Comparison of ENCODE assay signal across 20 cellular contexts in genomic region chr7:18396953-18397352, GRCh38.
A peak's percentile ranks its signal among the peaks of the same experiment; 100 is the strongest.
DNase-seq lines count a peak whose midpoint lies in the region; ATAC-seq, FAIRE-seq and TF ChIP-seq lines count a peak whose summit lies in the region.
"Had no signal": no experiment of that assay in that cellular context is flagged by ENCODE, and none has a peak within 500 bp of the region (broad histone marks: within the 10 kb centered on the region; RNA-seq: fewer than 3 reads in every experiment).

No MANE protein-coding gene starts in this region.

- H4K91ac ChIP-seq in H9 (ENCODE audit: insufficient read length, low read depth, low read length) (no peak overlapping the region), H1 (replicated peaks; ENCODE audit: insufficient read length, low read length) (no peak overlapping the region)

- H2AK5ac ChIP-seq in H9 (ENCODE audit: insufficient read length, low read length): no peak overlapping the region
- H2AK5ac ChIP-seq in H1 (ENCODE audit: low read depth, low read length): no peak overlapping the region

- no peaks in the 10 kb centered on the region for H3K36me3 ChIP-seq in HUES64 (ENCODE audit: insufficient read depth, low read length)
- no peaks in the 10 kb centered on the region for H3K36me3 ChIP-seq in H1 (ENCODE audit: control insufficient read depth in 2 of 4, insufficient read depth in 4 of 4, low read length in 3 of 4)
- no peaks in the 10 kb centered on the region for H3K36me3 ChIP-seq in mucosa of descending colon (ENCODE audit: low read depth)
- H3K36me3 ChIP-seq: BLaER1 had no signal

- no peaks in the 10 kb centered on the region for H3K9me3 Mint-ChIP-seq in H9
- H3K9me3 Mint-ChIP-seq in nephron progenitor cell: no peaks in the 10 kb centered on the region
- H3K9me3 Mint-ChIP-seq: CD8-positive, alpha-beta memory T cell had no signal

- H2AFZ ChIP-seq in H9 (ENCODE audit: low read length): no peak overlapping the region
- no peak overlapping the region for H2AFZ ChIP-seq in H1 (ENCODE audit: low read length)

- no peak overlapping the region for H3T11ph ChIP-seq in H9 (ENCODE audit: low read length)

- WGBS in H9 (ENCODE audit: extremely low coverage, insufficient read length, low lambda C conversion rate): 100% methylated on average over 1 of the region's 5 CpGs
- 32% methylated on average over 4 of the region's 5 CpGs for WGBS in HUES64
- 29% methylated on average over 5 of the region's 5 CpGs; no CpG with 5 or more reads in 1 of the 2 experiments for WGBS in H1 (ENCODE audit: extremely low coverage in 1 of 2, insufficient coverage in 1 of 2, insufficient read length in 1 of 2, insufficient replicate concordance in 2 of 2, low coverage in 1 of 2, low lambda C conversion rate in 2 of 2, missing lambda C conversion rate in 1 of 2), 2 experiments

- TF ChIP-seq CTCF in H9 (conservative IDR thresholded peaks at IDR 0.05): no peak
- TF ChIP-seq CTCF in H1 (IDR thresholded peaks at IDR 0.05; ENCODE audit: control extremely low read depth in 1 of 3, insufficient read depth in 1 of 3, low read depth in 1 of 3, low read length in 3 of 3): no peak
- TF ChIP-seq CTCF in nephron progenitor cell (IDR thresholded peaks at IDR 0.05): no peak
- no peak for TF ChIP-seq CTCF in mucosa of descending colon (IDR thresholded peaks at IDR 0.05)

- H4K20me1 ChIP-seq in H9 (ENCODE audit: control insufficient read depth, insufficient read depth, insufficient read length) (no peaks in the 10 kb centered on the region), H1 (replicated peaks in 1 of 2; ENCODE audit: control insufficient read depth in 1 of 2, insufficient read depth in 2 of 2, low read length in 2 of 2) (no peaks in the 10 kb centered on the region)
- H4K20me1 ChIP-seq: BLaER1 had no signal

- no peak overlapping the region for H2BK120ac ChIP-seq in H9 (ENCODE audit: low read depth, low read length, poor library complexity, severe bottlenecking)
- H2BK120ac ChIP-seq in H1 (replicated peaks; ENCODE audit: low read depth, low read length): no peak overlapping the region

- H3K4me2 ChIP-seq in H9 (ENCODE audit: insufficient read depth, insufficient read length, low read length) (no peak overlapping the region), H1 (ENCODE audit: insufficient read depth in 1 of 2, low read depth in 2 of 2, low read length in 2 of 2) (peak overlapping the region; percentile 26 to 48; a peak in 3 of 4 replicates)
- H3K4me2 ChIP-seq: BLaER1 had no signal

- H4K5ac ChIP-seq in H9 (ENCODE audit: insufficient read length, low read depth, low read length) (no peak overlapping the region), H1 (ENCODE audit: insufficient read length, low read depth, low read length) (no peak overlapping the region)

- peaks cover 64 to 68% of the 10 kb centered on the region in 2 experiments for H3K4me1 Mint-ChIP-seq in H9
- peaks cover 38% of the 10 kb centered on the region for H3K4me1 Mint-ChIP-seq in nephron progenitor cell
- H3K4me1 Mint-ChIP-seq: CD4-positive, CD25-positive, alpha-beta regulatory T cell; CD8-positive, alpha-beta memory T cell had no signal

- H3K4ac ChIP-seq in H9 (ENCODE audit: low read depth, low read length): no peak overlapping the region
- H3K4ac ChIP-seq in H1 (replicated peaks; ENCODE audit: insufficient read length, low read depth, low read length): no peak overlapping the region

- H3K18ac ChIP-seq in H9 (ENCODE audit: insufficient read length, low read depth, low read length): no peak overlapping the region
- no peak overlapping the region for H3K18ac ChIP-seq in H1 (ENCODE audit: extremely low read depth, low read length)

- no peak for TF ChIP-seq EP300 in H1 (IDR thresholded peaks at IDR 0.05; ENCODE audit: borderline replicate concordance in 1 of 2, low read depth in 2 of 2, low read length in 2 of 2)

- H3K56ac ChIP-seq in H9 (ENCODE audit: insufficient read length, low read depth, low read length): no peak overlapping the region
- no peak overlapping the region for H3K56ac ChIP-seq in H1 (replicated peaks; ENCODE audit: insufficient read length, low read depth, low read length)

- POLR2A ChIA-PET in H1 (lab: Charles Lee; ENCODE audit: partially characterized antibody): interaction anchor here (1.4 kb wide), 1 partner anchor 99 kb away, joined by 3 read pairs; the partner anchor contains the start of gene HDAC9

- no peak for TF ChIP-seq RAD21 in H1 (IDR thresholded peaks at IDR 0.05 in 1 of 2, conservative IDR thresholded peaks at IDR 0.05 in 1 of 2; ENCODE audit: low read depth in 2 of 2, low read length in 2 of 2)

- H2BK12ac ChIP-seq in H9 (ENCODE audit: insufficient read length, low read depth, low read length) (no peak overlapping the region), H1 (ENCODE audit: low read depth, low read length) (no peak overlapping the region)

- H3K36me3 Mint-ChIP-seq in H9 (ENCODE audit: insufficient read depth in 1 of 3, low read depth in 3 of 3): no peaks in the 10 kb centered on the region
- no peaks in the 10 kb centered on the region for H3K36me3 Mint-ChIP-seq in nephron progenitor cell (ENCODE audit: low read depth)
- H3K36me3 Mint-ChIP-seq: CD4-positive, CD25-positive, alpha-beta regulatory T cell; CD8-positive, alpha-beta memory T cell had no signal

- no peaks in the 10 kb centered on the region for H3K27me3 ChIP-seq in H9 (ENCODE audit: insufficient read depth, low read length)
- no peaks in the 10 kb centered on the region for H3K27me3 ChIP-seq in HUES64 (ENCODE audit: insufficient read depth, low read length)
- H3K27me3 ChIP-seq in H1 (replicated peaks in 1 of 4; ENCODE audit: control insufficient read depth in 3 of 4, extremely low read depth in 1 of 4, insufficient read depth in 3 of 4, low read length in 3 of 4): no peaks in the 10 kb centered on the region
- H3K27me3 ChIP-seq: BLaER1 had no signal

- intact Hi-C loops in mucosa of descending colon (cut with DNase I, micrococcal nuclease): no loop called here

- peaks cover 12% of the 10 kb centered on the region; the same call in 1 of the 2 replicates for H3K4me1 ChIP-seq in H9 (ENCODE audit: insufficient read depth, low read length)
- peaks cover 52% of the 10 kb centered on the region for H3K4me1 ChIP-seq in HUES64 (ENCODE audit: insufficient read depth, low read length)
- H3K4me1 ChIP-seq in H1 (replicated peaks in 1 of 4; ENCODE audit: control insufficient read depth in 3 of 4, insufficient read depth in 4 of 4, low read length in 3 of 4): peaks cover 0 to 33% (median 12%) of the 10 kb centered on the region in 4 experiments; a peak in 5 of 7 replicates
- H3K4me1 ChIP-seq in mucosa of descending colon (ENCODE audit: low read depth): no peaks in the 10 kb centered on the region

- H3K79me2 ChIP-seq in H9 (ENCODE audit: insufficient read depth, low read length) (no peaks in the 10 kb centered on the region), H1 (ENCODE audit: control insufficient read depth in 1 of 2, insufficient read depth in 2 of 2, low read length in 2 of 2) (no peaks in the 10 kb centered on the region)

- no peaks in the 10 kb centered on the region for H3K23me2 ChIP-seq in H9 (ENCODE audit: insufficient read length, low read depth, low read length, poor library complexity, severe bottlenecking)
- H3K23me2 ChIP-seq in H1 (ENCODE audit: low read depth, low read length): no peaks in the 10 kb centered on the region; the same call in 1 of the 2 replicates

- H2BK5ac ChIP-seq in H9 (ENCODE audit: insufficient read length, low read length) (no peak overlapping the region), H1 (ENCODE audit: low read depth, low read length) (no peak overlapping the region)

- H3K4me3 ChIP-seq in HUES64 (ENCODE audit: low read length) (no peak overlapping the region), H1 (ENCODE audit: extremely low read depth in 1 of 4, insufficient read depth in 2 of 4, low read depth in 3 of 4, low read length in 4 of 4) (peak overlapping the region in 1 of 4 experiments; percentile 34; a peak in 1 of 8 replicates), mucosa of descending colon (no peak overlapping the region)
- H3K4me3 ChIP-seq: BLaER1 had no signal

- no peak for TF ChIP-seq POLR2A in H1 (IDR thresholded peaks at IDR 0.05; ENCODE audit: control extremely low read depth in 1 of 2, low read depth in 2 of 2, low read length in 2 of 2)

- no peak for ATAC-seq in stimulated activated naive CD8-positive, alpha-beta T cell treated with anti-CD3 and anti-CD28 coated beads, Interleukin-15, Interleukin-2, amounts not matched to agents 100 U/mL and 50 U/mL, for 24 hours
- ATAC-seq in mucosa of descending colon (no peak), HG03342 (IDR thresholded peaks at IDR 0.05; ENCODE audit: unreplicated experiment) (no peak)

- no peak overlapping the region for H2BK15ac ChIP-seq in H9 (ENCODE audit: low read depth, low read length)
- no peak overlapping the region for H2BK15ac ChIP-seq in H1 (ENCODE audit: low read length)

- H3K27me3 Mint-ChIP-seq in H9 (ENCODE audit: low read depth) (no peaks in the 10 kb centered on the region), nephron progenitor cell (ENCODE audit: low read depth, poor library complexity) (no peaks in the 10 kb centered on the region)
- H3K27me3 Mint-ChIP-seq: CD4-positive, CD25-positive, alpha-beta regulatory T cell; CD8-positive, alpha-beta memory T cell had no signal

- H3K27ac Mint-ChIP-seq in H9 (peak overlapping the region; percentile 1 to 75 (median 12); a peak in 4 of 7 replicates), nephron progenitor cell (peak overlapping the region; percentile 9)
- H3K27ac Mint-ChIP-seq: CD4-positive, CD25-positive, alpha-beta regulatory T cell; CD8-positive, alpha-beta memory T cell had no signal

- H3K9me3 ChIP-seq in H9 (ENCODE audit: control insufficient read depth, low read depth, low read length) (no peaks in the 10 kb centered on the region), HUES64 (ENCODE audit: insufficient read depth, low read depth, low read length) (no peaks in the 10 kb centered on the region), H1 (ENCODE audit: insufficient read depth in 2 of 2, low read depth in 1 of 2, low read length in 1 of 2) (no peaks in the 10 kb centered on the region), mucosa of descending colon (no peaks in the 10 kb centered on the region)
- H3K9me3 ChIP-seq: BLaER1 had no signal

- H4K8ac ChIP-seq in H9 (replicated peaks; ENCODE audit: insufficient read length, low read depth, low read length) (no peak overlapping the region), H1 (ENCODE audit: extremely low read depth, insufficient read depth, low read length) (no peak overlapping the region)

- H3K23ac ChIP-seq in H9 (ENCODE audit: insufficient read length, low read depth, low read length): no peak overlapping the region
- no peak overlapping the region for H3K23ac ChIP-seq in H1 (ENCODE audit: insufficient read length)

- H3K4me3 Mint-ChIP-seq in H9 (no peak overlapping the region), nephron progenitor cell (no peak overlapping the region)
- H3K4me3 Mint-ChIP-seq: CD4-positive, CD25-positive, alpha-beta regulatory T cell; CD8-positive, alpha-beta memory T cell had no signal

- H3K14ac ChIP-seq in H9 (ENCODE audit: insufficient read depth, low read length): no peak overlapping the region
- no peak overlapping the region for H3K14ac ChIP-seq in H1 (ENCODE audit: insufficient read length)

- H2BK20ac ChIP-seq in H9 (ENCODE audit: low read depth, low read length, poor library complexity, severe bottlenecking) (no peak overlapping the region), H1 (ENCODE audit: low read length) (no peak overlapping the region)

- no peak overlapping the region for H3K27ac ChIP-seq in H9 (ENCODE audit: insufficient read length, low read depth, low read length)
- peak overlapping the region; percentile 59; the same call in 1 of the 2 replicates for H3K27ac ChIP-seq in HUES64 (ENCODE audit: low read depth, low read length)
- H3K27ac ChIP-seq in H1 (ENCODE audit: low read depth, low read length): no peak overlapping the region
- H3K27ac ChIP-seq: BLaER1, C4-2B had no signal

- DNase-seq in H9 (no peak), H1 (ENCODE audit: low read depth in 1 of 2, low spot score in 2 of 2) (no peak), nephron progenitor cell (no peak), mucosa of descending colon (no peak)
- no peak for DNase-seq in stimulated activated naive CD8-positive, alpha-beta T cell treated with anti-CD3 and anti-CD28 coated beads, Interleukin-15, Interleukin-2, amounts not matched to agents 100 U/mL and 50 U/mL, for 24 hours
- DNase-seq in activated CD4-positive, CD25-positive, alpha-beta regulatory T cell (lab: John Stamatoyannopoulos, UW): no peak
- DNase-seq: CD4-positive, CD25-positive, alpha-beta regulatory T cell; CD8-positive, alpha-beta memory T cell; DMS 273 treated with DMSO at 0.1 percent for 48 hours; DMS79; EL; GF-D8; HCEC 1CT had no signal

- H3K79me1 ChIP-seq in H9 (ENCODE audit: insufficient read depth, low read depth, low read length, poor library complexity, severe bottlenecking): no peaks in the 10 kb centered on the region
- no peaks in the 10 kb centered on the region for H3K79me1 ChIP-seq in H1 (ENCODE audit: low read depth, low read length)

- CTCF ChIA-PET in H1 (lab: Charles Lee; ENCODE audit: partially characterized antibody): interaction anchor here (0.7 to 1.5 kb wide), 3 partner anchors 11 to 213 kb away, joined by 3 to 4 read pairs (median 3); no protein-coding TSS in a partner anchor

- FAIRE-seq in H1 (lab: Jason Lieb, UNC): no peak
- FAIRE-seq: D721Med, GM12891, GM18507 had no signal

- H3K9ac ChIP-seq in H9 (ENCODE audit: extremely low read depth, insufficient read length, low read length): no peak overlapping the region
- H3K9ac ChIP-seq in HUES64 (ENCODE audit: low read depth, low read length): no peak overlapping the region
- H3K9ac ChIP-seq in H1 (replicated peaks in 1 of 4; ENCODE audit: extremely low read depth in 1 of 4, low read depth in 3 of 4, low read length in 3 of 4): no peak overlapping the region
- H3K9ac ChIP-seq: BLaER1 had no signal
